In the genomic region with DNA sequence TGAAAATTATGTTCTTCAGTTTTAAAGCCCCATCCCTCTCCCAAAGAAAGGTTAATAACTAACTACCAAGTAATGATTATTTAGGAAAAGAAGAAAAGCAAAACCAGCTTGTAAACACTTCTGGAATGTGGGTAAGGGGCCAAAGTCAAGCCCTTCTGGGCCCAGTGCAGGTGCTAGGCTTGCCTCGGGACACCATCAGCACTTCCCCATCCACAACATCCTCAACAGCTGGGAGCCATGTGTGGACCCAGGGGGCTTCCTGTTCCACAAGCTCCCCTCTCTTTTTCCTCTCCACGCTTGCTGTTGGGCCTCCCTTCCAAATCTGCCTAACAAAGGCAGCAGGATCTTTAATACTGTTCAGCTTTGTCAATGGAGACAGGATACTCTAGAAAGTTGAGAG, we compare ENCODE assay signal across 3 cellular contexts. TPM values are rescaled to one million over a fixed set of nuclear protein-coding genes. Genes with fewer than 3 reads are reported as not detected.
"Had no signal": no experiment of that assay in that cellular context is flagged by ENCODE, and none has a peak within 500 bp of the region (broad histone marks: within the 10 kb centered on the region; RNA-seq: fewer than 3 reads in every experiment).

No MANE protein-coding gene starts in this region.

RNA-seq across cellular contexts. Expression of gene CSPG4, which starts 58.4 kb away (rescaled TPM):
- total RNA-seq: endothelial cell of umbilical vein; naive thymus-derived CD4-positive, alpha-beta T cell had no signal
- polyA plus RNA-seq: endothelial cell of umbilical vein; naive thymus-derived CD4-positive, alpha-beta T cell; neural cell had no signal
